In the genomic region with DNA sequence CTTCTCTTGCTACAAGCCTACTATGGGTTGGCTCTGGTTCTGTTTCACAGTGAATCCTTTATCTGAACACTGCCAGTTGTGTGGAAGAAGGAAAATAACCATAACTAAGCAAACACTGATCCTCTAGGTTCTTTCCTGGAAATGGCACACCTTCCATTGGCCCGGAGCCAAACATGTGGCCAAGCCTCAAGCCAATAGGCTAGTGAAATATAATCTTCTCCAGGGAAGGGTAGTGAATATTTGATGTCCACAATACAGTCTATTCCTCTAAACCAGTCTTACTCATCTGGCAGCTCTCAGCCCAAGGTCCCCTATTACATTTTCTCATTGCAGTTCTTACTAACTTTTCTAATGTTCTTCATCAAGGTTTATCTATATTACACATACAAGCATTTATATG, we compare ENCODE assay signal across 15 cellular contexts.
DNase-seq lines count a peak whose midpoint lies in the region; ATAC-seq and TF ChIP-seq lines count a peak whose summit lies in the region.
"Had no signal": no experiment of that assay in that cellular context is flagged by ENCODE, and none has a peak within 500 bp of the region (broad histone marks: within the 10 kb centered on the region; RNA-seq: fewer than 3 reads in every experiment).

No MANE protein-coding gene starts in this region.

- H3K27me3 ChIP-seq in RWPE2 (ENCODE audit: insufficient read depth, poor library complexity, severe bottlenecking), result no peaks in the 10 kb centered on the region
- H3K27me3 ChIP-seq: colonic mucosa, esophagus muscularis mucosa had no signal

- H3K27ac ChIP-seq in RWPE2 (ENCODE audit: poor library complexity, severe bottlenecking), result no peak overlapping the region
- H3K27ac ChIP-seq: colonic mucosa, esophagus muscularis mucosa had no signal

- no peak for TF ChIP-seq CTCF in RWPE2 (IDR thresholded peaks at IDR 0.05; ENCODE audit: poor library complexity, severe bottlenecking)

- DNase-seq in NCI-H82 (lab: John Stamatoyannopoulos, UW) (peak; percentile 57), NCI-H82 treated with DMSO at 0.1 percent for 48 hours (lab: John Stamatoyannopoulos, UW; ENCODE audit: unreplicated experiment) (no peak), HT1080 (ENCODE audit: low read depth) (peak; percentile 53), RWPE2 (ENCODE audit: low spot score) (no peak), activated gamma-delta T cell (lab: John Stamatoyannopoulos, UW) (no peak), mucosa of gallbladder (ENCODE audit: low spot score) (no peak)
- DNase-seq: activated CD4-positive, alpha-beta T cell treated with anti-CD3 and anti-CD28 coated beads, Interleukin-2, amount 50 U/mL, for 4 hours; colonic mucosa; mesendoderm; MV-4-11; OCI-M1; stimulated activated CD4-positive, alpha-beta T cell treated with anti-CD3 and anti-CD28 coated beads, Interleukin-12 subunit alpha, Interleukin-12 subunit beta, amount 100 ng/mL, for 4 hours had no signal

- H3K4me1 ChIP-seq in RWPE2 (ENCODE audit: insufficient read depth, poor library complexity, severe bottlenecking), result peaks cover 8% of the 10 kb centered on the region
- H3K4me1 ChIP-seq: colonic mucosa had no signal

- no peak overlapping the region for H3K4me3 ChIP-seq in RWPE2 (ENCODE audit: severe bottlenecking)
- H3K4me3 ChIP-seq: colonic mucosa, esophagus muscularis mucosa had no signal

- H3K36me3 ChIP-seq in RWPE2 (ENCODE audit: low read depth), result no peaks in the 10 kb centered on the region
- H3K36me3 ChIP-seq: colonic mucosa, esophagus muscularis mucosa had no signal

- no peaks in the 10 kb centered on the region for H3K9me3 ChIP-seq in RWPE2 (ENCODE audit: severe bottlenecking)
- H3K9me3 ChIP-seq: colonic mucosa, esophagus muscularis mucosa had no signal

- ATAC-seq in RWPE2 (ENCODE audit: low read depth) (peak; percentile 37; the same call in 1 of the 3 replicates), HG02798 (IDR thresholded peaks at IDR 0.05; ENCODE audit: poor library complexity, unreplicated experiment) (no peak), HG03108 (IDR thresholded peaks at IDR 0.05; ENCODE audit: unreplicated experiment) (no peak)

Comparison
In these comparisons a context has a peak if more than half of its experiments do, and no peak if none do; other contexts are left out.
1. DNase-seq: peak in NCI-H82 (single experiment) and HT1080 (single experiment); none in NCI-H82 treated with DMSO at 0.1 percent for 48 hours (single experiment), RWPE2 (single experiment), activated gamma-delta T cell (single experiment) and mucosa of gallbladder (single experiment).